ENCODE assay signal across 8 cellular contexts in the genomic region with DNA sequence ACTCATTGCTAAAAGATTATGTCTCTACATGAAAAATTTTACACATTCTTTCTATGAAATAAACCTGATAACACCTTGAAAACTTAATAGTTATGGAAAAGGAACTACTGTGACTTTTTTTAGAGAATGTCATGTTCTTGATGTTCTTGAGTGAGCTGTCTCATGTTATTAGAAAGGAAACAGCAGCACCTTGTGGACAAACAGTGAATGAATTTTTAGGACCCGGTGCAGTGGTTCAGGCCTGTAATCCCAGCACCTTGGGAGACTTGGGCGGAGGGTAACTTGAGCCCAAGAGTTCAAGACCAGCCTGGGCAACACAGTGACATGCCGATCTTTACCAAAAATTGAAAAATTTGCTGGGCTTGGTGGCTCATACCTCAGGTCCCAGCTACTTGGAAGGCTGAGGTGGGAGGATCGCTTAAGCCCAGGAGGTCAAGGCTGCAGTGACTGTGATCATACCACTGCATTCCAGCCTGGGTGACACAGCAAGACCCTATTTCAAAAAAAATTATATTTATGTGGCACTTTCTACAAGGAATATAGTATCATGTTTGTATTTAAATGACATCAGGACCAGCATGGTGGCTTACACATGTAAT.
DNase-seq lines count a peak whose midpoint lies in the region; ATAC-seq, FAIRE-seq and TF ChIP-seq lines count a peak whose summit lies in the region.
"Not testable (repeated sequence)": the region's sequence is repeated elsewhere in the genome, so short reads cannot be mapped to it uniquely, and the experiment has no call there.

No MANE protein-coding gene starts in this region.

- peaks cover 29% of the 10 kb centered on the region for H3K9me3 Mint-ChIP-seq in HFFc6
- H3K9me3 Mint-ChIP-seq in glutamatergic neuron (ENCODE audit: unreplicated experiment) = peaks cover 21% of the 10 kb centered on the region

- H3K27me3 ChIP-seq in RWPE2 (ENCODE audit: insufficient read depth, poor library complexity, severe bottlenecking); bronchial epithelial cell (ENCODE audit: control insufficient read depth, insufficient read depth, low read length); osteoblast (ENCODE audit: insufficient read depth, low read length): not testable (repeated sequence)

- TF ChIP-seq CTCF in HFFc6 (IDR thresholded peaks at IDR 0.05) = peak; percentile 74
- TF ChIP-seq CTCF in RWPE2 (IDR thresholded peaks at IDR 0.05; ENCODE audit: poor library complexity, severe bottlenecking) = peak; percentile 89
- TF ChIP-seq CTCF in bronchial epithelial cell (IDR thresholded peaks at IDR 0.05; ENCODE audit: insufficient read depth, low read length, severe bottlenecking) = peak; percentile 21
- TF ChIP-seq CTCF in glutamatergic neuron (IDR thresholded peaks at IDR 0.05; ENCODE audit: partially characterized antibody, unreplicated experiment) = peak; percentile 8
- peak; percentile 9 for TF ChIP-seq CTCF in osteoblast (IDR thresholded peaks at IDR 0.05; ENCODE audit: extremely low read depth, low read depth, low read length)

- not testable (repeated sequence) for FAIRE-seq in bronchial epithelial cell (lab: Jason Lieb, UNC)

- H3K4me1 Mint-ChIP-seq in HFFc6 (ENCODE audit: low read depth); glutamatergic neuron (ENCODE audit: low read depth, unreplicated experiment): not testable (repeated sequence)

- not testable (repeated sequence) for H3K27ac ChIP-seq in RWPE2 (ENCODE audit: poor library complexity, severe bottlenecking); osteoblast (ENCODE audit: low read depth, low read length)

- H3K4me2 ChIP-seq in osteoblast (ENCODE audit: insufficient read depth, low read length) = not testable (repeated sequence)

- not testable (repeated sequence) for H3K79me2 ChIP-seq in osteoblast (ENCODE audit: insufficient read depth, low read length)

- DNase-seq in A172 (ENCODE audit: low spot score) (peak; percentile 55), G401 (ENCODE audit: low spot score) (peak; percentile 15), HFFc6 (peak; percentile 23), NAMALWA (ENCODE audit: low spot score) (peak; percentile 73), bronchial epithelial cell (ENCODE audit: low read depth) (peak; percentile 23)
- DNase-seq in RWPE2 (ENCODE audit: low spot score); glutamatergic neuron; osteoblast (ENCODE audit: insufficient read length, low spot score, missing footprints): not testable (repeated sequence)

- not testable (repeated sequence) for H4K20me1 ChIP-seq in osteoblast (ENCODE audit: insufficient read depth, low read length)

- H3K36me3 Mint-ChIP-seq in HFFc6 (ENCODE audit: low read depth); glutamatergic neuron (ENCODE audit: unreplicated experiment): not testable (repeated sequence)

- not testable (repeated sequence) for H3K27ac Mint-ChIP-seq in HFFc6; glutamatergic neuron (ENCODE audit: unreplicated experiment)

- H3K36me3 ChIP-seq in RWPE2 (ENCODE audit: low read depth); bronchial epithelial cell (ENCODE audit: control insufficient read depth, insufficient read depth, low read length); osteoblast (ENCODE audit: insufficient read depth, low read length): not testable (repeated sequence)

- ATAC-seq in RWPE2 (ENCODE audit: low read depth) = not testable (repeated sequence)

- not testable (repeated sequence) for H3K27me3 Mint-ChIP-seq in HFFc6 (ENCODE audit: insufficient read depth); glutamatergic neuron (ENCODE audit: unreplicated experiment)

- not testable (repeated sequence) for H2AFZ ChIP-seq in osteoblast (ENCODE audit: low read length)

- not testable (repeated sequence) for H3K4me1 ChIP-seq in RWPE2 (ENCODE audit: insufficient read depth, poor library complexity, severe bottlenecking); osteoblast (ENCODE audit: insufficient read depth, low read length)

- H3K9me3 ChIP-seq in RWPE2 (ENCODE audit: severe bottlenecking); osteoblast (ENCODE audit: low read depth, low read length): not testable (repeated sequence)

- in situ Hi-C loops in G401 (cut with HindIII; ENCODE audit: low sequenced_read_pairs) = not testable (repeated sequence)

- not testable (repeated sequence) for H3K4me3 Mint-ChIP-seq in HFFc6; glutamatergic neuron (ENCODE audit: unreplicated experiment)

- not testable (repeated sequence) for H3K4me3 ChIP-seq in RWPE2 (ENCODE audit: severe bottlenecking); bronchial epithelial cell (ENCODE audit: low read depth, low read length); osteoblast (ENCODE audit: insufficient read depth, low read length)

Comparison
In these comparisons a context has a peak if more than half of its experiments do, and no peak if none do; other contexts are left out.
1. CTCF ChIP-seq: peak in every context shown above with its lines; median percentile 89 in RWPE2; 74 in HFFc6; 21 in bronchial epithelial cell; 9 in osteoblast; 8 in glutamatergic neuron.